In the genomic region with DNA sequence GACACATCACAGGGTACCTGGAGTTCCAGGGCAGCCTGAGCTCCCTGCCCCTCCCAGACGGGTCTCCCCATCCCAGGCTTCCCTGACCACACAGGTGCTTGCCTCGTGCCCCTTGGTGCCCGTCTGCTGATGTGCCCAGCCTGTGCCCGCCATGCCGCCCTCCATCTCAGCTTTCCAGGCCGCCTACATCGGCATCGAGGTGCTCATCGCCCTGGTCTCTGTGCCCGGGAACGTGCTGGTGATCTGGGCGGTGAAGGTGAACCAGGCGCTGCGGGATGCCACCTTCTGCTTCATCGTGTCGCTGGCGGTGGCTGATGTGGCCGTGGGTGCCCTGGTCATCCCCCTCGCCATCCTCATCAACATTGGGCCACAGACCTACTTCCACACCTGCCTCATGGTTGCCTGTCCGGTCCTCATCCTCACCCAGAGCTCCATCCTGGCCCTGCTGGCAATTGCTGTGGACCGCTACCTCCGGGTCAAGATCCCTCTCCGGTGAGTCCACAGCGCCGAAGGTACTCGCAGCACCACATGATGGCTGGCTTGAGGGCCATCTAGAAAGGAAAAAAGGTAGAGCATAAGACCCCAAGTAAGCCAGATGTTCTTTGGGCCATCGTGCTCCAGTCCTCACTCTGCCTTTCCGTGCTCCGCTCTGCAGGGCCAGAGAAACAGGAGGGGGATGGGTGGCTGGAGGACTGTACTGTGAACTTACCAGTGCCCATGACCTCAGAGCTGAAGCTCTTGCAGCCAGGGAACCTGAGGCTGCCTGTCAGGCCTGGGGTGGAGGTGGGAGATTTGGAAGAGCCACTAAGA, we compare ENCODE assay signal across 11 cellular contexts. TPM values are rescaled to one million over a fixed set of nuclear protein-coding genes. Genes with fewer than 3 reads are reported as not detected.
DNase-seq lines count a peak whose midpoint lies in the region; ATAC-seq and TF ChIP-seq lines count a peak whose summit lies in the region.
"Had no signal": no experiment of that assay in that cellular context is flagged by ENCODE, and none has a peak within 500 bp of the region (broad histone marks: within the 10 kb centered on the region; RNA-seq: fewer than 3 reads in every experiment).

No MANE protein-coding gene starts in this region.

- ATAC-seq in GM18520 (IDR thresholded peaks at IDR 0.05; ENCODE audit: unreplicated experiment): no peak

- H3K9me3 Mint-ChIP-seq in Caco-2 (ENCODE audit: unreplicated experiment) (no peaks in the 10 kb centered on the region), osteocyte (ENCODE audit: unreplicated experiment) (no peaks in the 10 kb centered on the region)
- H3K9me3 Mint-ChIP-seq: activated T-cell treated with anti-CD3 and anti-CD28 coated beads, Interleukin-2, amount 50 U/mL, for 4 hours; T-cell had no signal

- no peaks in the 10 kb centered on the region for H3K9me3 ChIP-seq in Caco-2
- H3K9me3 ChIP-seq in PC-9 (ENCODE audit: insufficient read depth, low read depth): no peaks in the 10 kb centered on the region

- no peaks in the 10 kb centered on the region for H3K9me2 ChIP-seq in PC-9 (ENCODE audit: insufficient read depth)

- peaks cover 26% of the 10 kb centered on the region for H3K4me1 Mint-ChIP-seq in Caco-2 (ENCODE audit: low read depth, unreplicated experiment)
- H3K4me1 Mint-ChIP-seq in osteocyte (ENCODE audit: unreplicated experiment): peaks cover 23% of the 10 kb centered on the region

- POLR2A ChIA-PET in Caco-2 (lab: Charles Lee) (interaction anchor here (0.6 to 0.9 kb wide), 3 partner anchors 11 to 71 kb away, joined by 3 to 4 read pairs (median 4); no protein-coding TSS in a partner anchor), PC-9 (lab: Charles Lee; ENCODE audit: unreplicated experiment) (interaction anchor here (0.5 to 0.6 kb wide), 3 partner anchors 22 to 252 kb away, joined by 3 to 5 read pairs (median 3); no protein-coding TSS in a partner anchor)

- H3K4me3 ChIP-seq in Caco-2 (ENCODE audit: low read depth, low read length) (peak overlapping the region; percentile 50), PC-9 (peak overlapping the region; percentile 80)
- H3K4me3 ChIP-seq: lung had no signal

- H3F3A ChIP-seq in PC-9 (ENCODE audit: insufficient read depth, low read depth): peaks cover 41% of the 10 kb centered on the region

- peak overlapping the region; percentile 65 for H3K27ac Mint-ChIP-seq in Caco-2 (ENCODE audit: unreplicated experiment)
- peak overlapping the region; percentile 40 for H3K27ac Mint-ChIP-seq in osteocyte (ENCODE audit: unreplicated experiment)
- H3K27ac Mint-ChIP-seq: T-cell had no signal

- CTCF ChIA-PET in Caco-2 (lab: Charles Lee) (interaction anchor here (0.6 to 3.3 kb wide), 19 partner anchors 8 to 140 kb away, joined by 3 to 56 read pairs (median 4); no protein-coding TSS in a partner anchor), PC-9 (lab: Charles Lee) (interaction anchor here (0.5 to 1.7 kb wide), 6 partner anchors 11 to 232 kb away, joined by 3 to 14 read pairs (median 4); no protein-coding TSS in a partner anchor)

- H3K27ac ChIP-seq in PC-9: peak overlapping the region; percentile 54

- no peaks in the 10 kb centered on the region for H4K20me1 ChIP-seq in PC-9 (ENCODE audit: insufficient read depth)

- H3K4me3 Mint-ChIP-seq in Caco-2 (ENCODE audit: unreplicated experiment) (peak overlapping the region; percentile 84), osteocyte (ENCODE audit: unreplicated experiment) (no peak overlapping the region)
- H3K4me3 Mint-ChIP-seq: activated T-cell treated with anti-CD3 and anti-CD28 coated beads, Interleukin-2, amount 50 U/mL, for 4 hours had no signal

- H3K4me2 ChIP-seq in PC-9: peak overlapping the region; percentile 100

- H3K79me2 ChIP-seq in PC-9 (ENCODE audit: low read depth): no peaks in the 10 kb centered on the region; the same call in 1 of the 2 replicates

- H3K27me3 ChIP-seq in Caco-2 (replicated peaks; ENCODE audit: control insufficient read depth, insufficient read depth, low read length): no peaks in the 10 kb centered on the region
- H3K27me3 ChIP-seq in PC-9 (ENCODE audit: insufficient read depth, low read depth): no peaks in the 10 kb centered on the region

- intact Hi-C loops in Caco-2 (cut with micrococcal nuclease; ENCODE audit: unreplicated experiment): loop anchor here (5.0 kb wide), 1 partner anchor 43 kb away; no protein-coding TSS in a partner anchor
- intact Hi-C loops in PC-9 (cut with micrococcal nuclease; ENCODE audit: unreplicated experiment): loop anchor here (1.0 to 2.0 kb wide), 2 partner anchors 25 to 44 kb away; no protein-coding TSS in a partner anchor
- intact Hi-C loops in head of caudate nucleus (cut with DNase I): loop anchor here (5.0 kb wide), 1 partner anchor 92 kb away; no protein-coding TSS in a partner anchor

- peak in 1 of 2 experiments; percentile 31 for DNase-seq in Caco-2
- no peak for DNase-seq in PC-9
- peak in 23 of 42 donors; percentile 25 to 84 (median 65) for DNase-seq in head of caudate nucleus
- DNase-seq in osteocyte (ENCODE audit: extremely low spot score, unreplicated experiment): peak; percentile 83
- DNase-seq in SW480 (ENCODE audit: low spot score): no peak
- no peak for DNase-seq in epidermal melanocyte (ENCODE audit: insufficient read length, low spot score)
- no peak for DNase-seq in foreskin melanocyte
- DNase-seq: activated T-cell treated with anti-CD3 and anti-CD28 coated beads, Interleukin-2, amount 50 U/mL, for 4 hours; T-cell had no signal

- TF ChIP-seq CTCF in Caco-2 (IDR thresholded peaks at IDR 0.05; ENCODE audit: insufficient read depth in 1 of 2, low read depth in 1 of 2, low read length in 1 of 2, severe bottlenecking in 1 of 2, unreplicated experiment in 1 of 2) (no peak), PC-9 (conservative IDR thresholded peaks at IDR 0.05) (no peak), osteocyte (IDR thresholded peaks at IDR 0.05) (no peak)

- H3K36me3 ChIP-seq in Caco-2 (ENCODE audit: control insufficient read depth, insufficient read depth, low read length) (no peaks in the 10 kb centered on the region), PC-9 (ENCODE audit: low read depth) (no peaks in the 10 kb centered on the region)

- BruUV-seq in Caco-2 (replicated peaks; lab: Mats Ljungman, UMichigan): TSS peak; percentile 19
- BruUV-seq in PC-9 (replicated peaks; lab: Mats Ljungman, UMichigan): no TSS peak

- peaks cover 13% of the 10 kb centered on the region for H3K36me3 Mint-ChIP-seq in Caco-2 (ENCODE audit: insufficient read depth, unreplicated experiment)
- no peaks in the 10 kb centered on the region for H3K36me3 Mint-ChIP-seq in osteocyte (ENCODE audit: unreplicated experiment)
- H3K36me3 Mint-ChIP-seq: T-cell had no signal

- H2AFZ ChIP-seq in PC-9: no peak overlapping the region; the same call in 1 of the 2 replicates

- H3K27me3 Mint-ChIP-seq in Caco-2 (ENCODE audit: insufficient read depth, unreplicated experiment): no peaks in the 10 kb centered on the region
- H3K27me3 Mint-ChIP-seq in osteocyte (ENCODE audit: unreplicated experiment): peaks cover 33% of the 10 kb centered on the region

- H3K4me1 ChIP-seq in Caco-2 (peaks cover 16% of the 10 kb centered on the region), PC-9 (replicated peaks; ENCODE audit: insufficient read depth) (peaks cover 65% of the 10 kb centered on the region)

RNA-seq across cellular contexts. Expression of a gene that starts 1.4 kb away (rescaled TPM):
- total RNA-seq in Caco-2 (2022): 46.0 and 50.4 TPM in 2 replicates
- total RNA-seq in PC-9 (2021): 5.9 and 8.3 TPM in 2 replicates
- total RNA-seq in osteocyte: 0.21 and 0.26 TPM in 2 replicates
- total RNA-seq: T-cell had no signal

RNA-seq across cellular contexts. Expression of a gene that starts 43.1 kb away (rescaled TPM):
- not detected in 2 replicates for total RNA-seq in Caco-2 (2022)
- not detected in 2 replicates for total RNA-seq in PC-9 (2021)
- total RNA-seq in osteocyte: not detected in 2 replicates
- total RNA-seq: activated T-cell treated with anti-CD3 and anti-CD28 coated beads, Interleukin-2, amount 50 U/mL, for 4 hours; lung; T-cell had no signal

RNA-seq across cellular contexts. Expression of a gene that starts 46.7 kb away (rescaled TPM):
- 19.7 and 25.9 TPM in 2 replicates for total RNA-seq in Caco-2 (2022)
- total RNA-seq in PC-9 (2021): not detected in 2 replicates
- total RNA-seq in osteocyte: not detected in 2 replicates
- total RNA-seq: activated T-cell treated with anti-CD3 and anti-CD28 coated beads, Interleukin-2, amount 50 U/mL, for 4 hours; lung; T-cell had no signal

RNA-seq across cellular contexts. Expression of a gene that starts 57.6 kb away (rescaled TPM):
- 199 and 235 TPM in 2 replicates for total RNA-seq in Caco-2 (2022)
- not detected in 2 replicates for total RNA-seq in PC-9 (2021)
- total RNA-seq in osteocyte: not detected in 2 replicates
- total RNA-seq: activated T-cell treated with anti-CD3 and anti-CD28 coated beads, Interleukin-2, amount 50 U/mL, for 4 hours had no signal

Comparison
In these comparisons a context has a peak if more than half of its experiments do, and no peak if none do; other contexts are left out.
1. DNase-seq: peak in head of caudate nucleus (23 of 42) and osteocyte (single experiment); none in PC-9 (0 of 2), SW480 (single experiment), epidermal melanocyte (single experiment) and foreskin melanocyte (single experiment).
2. RNA of a gene that starts 46.7 kb away (total RNA-seq): 19.7 to 25.9 TPM in Caco-2; not detected in PC-9 and not detected in osteocyte; every median in the first group is over 10 times any median in the second.